27 cellular contexts compared by ENCODE assay signal in the genomic region with DNA sequence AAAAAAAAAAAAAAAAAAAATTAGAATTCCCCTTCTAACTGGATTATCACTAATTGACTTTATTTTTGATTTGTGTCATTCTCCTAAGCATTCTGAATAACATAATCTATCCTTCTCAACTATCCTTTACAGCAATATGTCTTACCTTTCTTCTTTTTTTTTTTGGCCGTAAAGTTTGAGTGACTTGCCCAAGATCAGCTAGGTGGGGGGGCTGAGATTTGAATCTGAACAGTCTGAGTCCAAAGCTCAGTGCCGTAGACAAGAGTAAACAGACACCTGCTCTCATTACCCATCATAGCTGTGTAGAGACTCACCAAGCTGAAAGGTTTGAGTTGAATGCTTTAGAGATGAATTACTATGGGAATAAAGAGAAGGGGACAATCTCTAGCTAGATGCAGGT.
"Had no signal": no experiment of that assay in that cellular context is flagged by ENCODE, and none has a peak within 500 bp of the region (broad histone marks: within the 10 kb centered on the region; RNA-seq: fewer than 3 reads in every experiment).

No MANE protein-coding gene starts in this region.

- ATAC-seq: left cardiac atrium, left ventricle myocardium superior, lower lobe of right lung, natural killer cell, psoas muscle, sciatic nerve had no signal

- H3K4me2 ChIP-seq: neural progenitor cell had no signal

- FAIRE-seq: keratinocyte had no signal

- DNase-seq: head of caudate nucleus; kidney glomerular epithelial cell; left cardiac atrium; left ventricle myocardium superior; lower lobe of right lung; mammary epithelial cell; mesenchymal stem cell; naive B cell; natural killer cell; nephron progenitor cell; occipital lobe; psoas muscle; stimulated activated CD4-positive, alpha-beta T cell treated with anti-CD3 and anti-CD28 coated beads, Interleukin-12 subunit alpha, Interleukin-12 subunit beta, amount 100 ng/mL, for 4 hours; stimulated activated CD4-positive, alpha-beta T cell treated with anti-CD3 and anti-CD28 coated beads, Interleukin-15, amount 100 ng/mL, for 24 hours; stimulated activated CD4-positive, alpha-beta T cell treated with anti-CD3 and anti-CD28 coated beads, Interleukin-2, amount 100 ng/mL, for 24 hours; stimulated activated CD4-positive, alpha-beta T cell treated with anti-CD3 and anti-CD28 coated beads, Interleukin-4, amount 100 ng/mL, for 1 hour; stimulated activated naive CD4-positive, alpha-beta T cell had no signal

- H3K9me3 ChIP-seq: lower lobe of right lung, neutrophil, psoas muscle, suprapubic skin, thoracic aorta, tibial nerve, vagina had no signal

- H3K79me2 ChIP-seq: parathyroid adenoma had no signal

- H2AFZ ChIP-seq: neural progenitor cell, parathyroid adenoma had no signal

- H3K27ac ChIP-seq: lower lobe of right lung, neural progenitor cell, neutrophil, parathyroid adenoma, psoas muscle, skin epidermis, suprapubic skin, thoracic aorta, vagina had no signal

- H3K27me3 ChIP-seq: neural progenitor cell, neutrophil, suprapubic skin, tibial nerve, vagina had no signal

- H3K36me3 ChIP-seq: lower lobe of right lung, neural progenitor cell, neutrophil, suprapubic skin, thoracic aorta, tibial nerve, vagina had no signal

- H3K4me1 ChIP-seq: lower lobe of right lung, parathyroid adenoma, psoas muscle, suprapubic skin, vagina had no signal

- H3K4me3 ChIP-seq: lower lobe of right lung, neural progenitor cell, psoas muscle, skin epidermis, suprapubic skin, thoracic aorta, tibial nerve, vagina had no signal
